Comparison of ENCODE assay signal across 8 cellular contexts in genomic region chr6:139981810-139982550, GRCh38.
DNase-seq lines count a peak whose midpoint lies in the region; ATAC-seq, FAIRE-seq and TF ChIP-seq lines count a peak whose summit lies in the region.

No MANE protein-coding gene starts in this region.

- H3K27me3 ChIP-seq in ACC112 (ENCODE audit: insufficient read depth, low read length): no peaks in the 10 kb centered on the region
- no peaks in the 10 kb centered on the region for H3K27me3 ChIP-seq in MG63
- no peaks in the 10 kb centered on the region for H3K27me3 ChIP-seq in adipocyte (replicated peaks; ENCODE audit: control insufficient read depth, insufficient read depth, low read length)
- H3K27me3 ChIP-seq in vagina: no peaks in the 10 kb centered on the region

- H3K9me3 ChIP-seq in MG63: no peaks in the 10 kb centered on the region
- no peaks in the 10 kb centered on the region for H3K9me3 ChIP-seq in adipocyte (ENCODE audit: control insufficient read depth, low read length)
- no peaks in the 10 kb centered on the region for H3K9me3 ChIP-seq in kidney (ENCODE audit: control insufficient read depth in 1 of 2, low read length in 2 of 2)
- no peaks in the 10 kb centered on the region for H3K9me3 ChIP-seq in vagina

- no peak for TF ChIP-seq POLR2A in vagina (IDR thresholded peaks at IDR 0.05)

- DNase-seq in MG63 (peak; percentile 69), adipocyte (ENCODE audit: low read depth) (peak; percentile 78), kidney (no peak), vagina (ENCODE audit: extremely low spot score in 2 of 2) (no peak), COLO829 (ENCODE audit: low spot score) (no peak)
- DNase-seq in activated T-cell treated with anti-CD3 and anti-CD28 coated beads, Interleukin-2, amount 50 U/mL, for 4 hours: no peak

- ATAC-seq in activated T-cell treated with anti-CD3 and anti-CD28 coated beads, Interleukin-2, amount 50 U/mL, for 4 hours: no peak
- ATAC-seq in GM21619 (IDR thresholded peaks at IDR 0.05; ENCODE audit: unreplicated experiment): no peak

- no peaks in the 10 kb centered on the region for H3K9me3 Mint-ChIP-seq in activated T-cell treated with anti-CD3 and anti-CD28 coated beads, Interleukin-2, amount 50 U/mL, for 4 hours

- H3K9ac ChIP-seq in adipocyte (ENCODE audit: low read length) (peak overlapping the region; percentile 80), kidney (ENCODE audit: low read length in 2 of 2) (no peak overlapping the region)

- peaks cover 73% of the 10 kb centered on the region for H3K4me1 ChIP-seq in ACC112 (ENCODE audit: control insufficient read depth, insufficient read depth, low read length, unreplicated experiment)
- H3K4me1 ChIP-seq in adipocyte (ENCODE audit: control insufficient read depth, insufficient read depth, low read length): peaks cover 58% of the 10 kb centered on the region
- peaks cover 13 to 22% of the 10 kb centered on the region in 2 donors for H3K4me1 ChIP-seq in kidney (ENCODE audit: control insufficient read depth in 1 of 2, insufficient read depth in 1 of 2, low read depth in 1 of 2, low read length in 2 of 2)
- H3K4me1 ChIP-seq in vagina: peaks cover 20% of the 10 kb centered on the region

- peaks cover 4% of the 10 kb centered on the region for H3K4me1 Mint-ChIP-seq in activated T-cell treated with anti-CD3 and anti-CD28 coated beads, Interleukin-2, amount 50 U/mL, for 4 hours (ENCODE audit: low read depth)

- no peak for TF ChIP-seq CTCF in kidney (IDR thresholded peaks at IDR 0.05; ENCODE audit: borderline replicate concordance, extremely low read depth, insufficient read depth)
- TF ChIP-seq CTCF in vagina (IDR thresholded peaks at IDR 0.05): no peak

- H3K4me3 Mint-ChIP-seq in activated T-cell treated with anti-CD3 and anti-CD28 coated beads, Interleukin-2, amount 50 U/mL, for 4 hours: no peak overlapping the region

- peaks cover 6% of the 10 kb centered on the region for H3K27me3 Mint-ChIP-seq in activated T-cell treated with anti-CD3 and anti-CD28 coated beads, Interleukin-2, amount 50 U/mL, for 4 hours (ENCODE audit: low read depth)

- peak overlapping the region; percentile 16 for H3K4me3 ChIP-seq in ACC112 (ENCODE audit: low read depth, low read length)
- H3K4me3 ChIP-seq in MG63: no peak overlapping the region
- H3K4me3 ChIP-seq in adipocyte (ENCODE audit: low read length): peak overlapping the region; percentile 36
- no peak overlapping the region for H3K4me3 ChIP-seq in kidney (ENCODE audit: low read length in 2 of 2)
- H3K4me3 ChIP-seq in vagina: no peak overlapping the region

- intact Hi-C loops in kidney (cut with DNase I) (no loop called here), vagina (cut with DNase I) (no loop called here)

- H3K27ac ChIP-seq in ACC112 (ENCODE audit: low read depth, low read length) (peak overlapping the region; percentile 84), kidney (ENCODE audit: low read depth in 2 of 2, low read length in 2 of 2) (peak overlapping the region; percentile 5 to 48), vagina (peak overlapping the region; percentile 56)

- H3K79me2 ChIP-seq in ACC112 (ENCODE audit: control insufficient read depth, insufficient read depth, low read length, unreplicated experiment): no peaks in the 10 kb centered on the region

- no peaks in the 10 kb centered on the region for H3K36me3 ChIP-seq in ACC112 (ENCODE audit: insufficient read depth, low read length)
- H3K36me3 ChIP-seq in MG63: no peaks in the 10 kb centered on the region
- H3K36me3 ChIP-seq in adipocyte (ENCODE audit: control insufficient read depth, insufficient read depth, low read length, severe bottlenecking): no peaks in the 10 kb centered on the region
- no peaks in the 10 kb centered on the region for H3K36me3 ChIP-seq in kidney (ENCODE audit: control insufficient read depth in 1 of 2, insufficient read depth in 2 of 2, low read length in 2 of 2)
- H3K36me3 ChIP-seq in vagina: no peaks in the 10 kb centered on the region

- H3K36me3 Mint-ChIP-seq in activated T-cell treated with anti-CD3 and anti-CD28 coated beads, Interleukin-2, amount 50 U/mL, for 4 hours (ENCODE audit: insufficient read depth): no peaks in the 10 kb centered on the region

- no peak for FAIRE-seq in kidney (lab: Jason Lieb, UNC)

- H2AFZ ChIP-seq in ACC112 (ENCODE audit: low read length, unreplicated experiment): peak overlapping the region; percentile 63

Comparison
In these comparisons a context has a peak if more than half of its experiments do, and no peak if none do; other contexts are left out.
1. H3K27ac ChIP-seq: peak in every context shown above with its lines; median percentile 84 in ACC112; 56 in vagina; 26 in kidney.
2. H3K4me3 ChIP-seq: peak in ACC112 (single experiment) and adipocyte (single experiment); none in MG63 (single experiment), kidney (0 of 2) and vagina (0 of 2).
3. DNase-seq: peak in MG63 (single experiment) and adipocyte (single experiment); none in kidney (single experiment), vagina (0 of 2), COLO829 (single experiment) and activated T-cell treated with anti-CD3 and anti-CD28 coated beads, Interleukin-2, amount 50 U/mL, for 4 hours (single experiment).